In genomic region chr13:100434010-100434763, GRCh38 we compare ENCODE assay signal across 8 cellular contexts.
DNase-seq lines count a peak whose midpoint lies in the region; ATAC-seq, FAIRE-seq and TF ChIP-seq lines count a peak whose summit lies in the region.

No MANE protein-coding gene starts in this region.

- ATAC-seq in GM18520 (IDR thresholded peaks at IDR 0.05; ENCODE audit: unreplicated experiment) = peak; percentile 93
- ATAC-seq in HG02623 (IDR thresholded peaks at IDR 0.05; ENCODE audit: unreplicated experiment) = peak; percentile 94
- ATAC-seq in right lobe of liver = peak; percentile 40 to 59 (median 42)

- H3K9me3 ChIP-seq in right lobe of liver (no peaks in the 10 kb centered on the region), HAP-1 (no peaks in the 10 kb centered on the region)

- H3K4me1 ChIP-seq in right lobe of liver = peaks cover 0 to 23% (median 4%) of the 10 kb centered on the region in 4 donors
- H3K4me1 ChIP-seq in HAP-1 = no peaks in the 10 kb centered on the region

- H3K4me3 ChIP-seq in right lobe of liver = no peak overlapping the region
- no peak overlapping the region for H3K4me3 ChIP-seq in HAP-1

- in situ Hi-C loops in HAP-1 (cut with MboI; ENCODE audit: low sequenced_read_pairs) = no loop called here

- no peaks in the 10 kb centered on the region for H3K27me3 ChIP-seq in right lobe of liver
- H3K27me3 ChIP-seq in HAP-1 (ENCODE audit: low read depth) = no peaks in the 10 kb centered on the region

- TF ChIP-seq POLR2A in right lobe of liver (IDR thresholded peaks at IDR 0.05) = no peak

- intact Hi-C loops in right lobe of liver (cut with DNase I) = no loop called here

- TF ChIP-seq CTCF in right lobe of liver (IDR thresholded peaks at IDR 0.05) (no peak), D721Med (IDR thresholded peaks at IDR 0.05; ENCODE audit: insufficient read depth, missing control alignments) (no peak)

- peaks cover 0 to 7% (median 2%) of the 10 kb centered on the region in 4 donors for H3K36me3 ChIP-seq in right lobe of liver
- H3K36me3 ChIP-seq in HAP-1 (replicated peaks) = no peaks in the 10 kb centered on the region

- peak overlapping the region in 1 of 3 donors; percentile 13 for H3K27ac ChIP-seq in right lobe of liver

- 36% methylated on average over 4 of the region's 5 CpGs for WGBS in right lobe of liver (ENCODE audit: insufficient coverage, low coverage, low lambda C conversion rate, missing lambda C conversion rate)

- DNase-seq in RPMI7951 (ENCODE audit: low read depth) = peak; percentile 64
- peak in 1 of 3 donors; percentile 67 for DNase-seq in right lobe of liver
- no peak for DNase-seq in D721Med (ENCODE audit: insufficient read length, low spot score)
- no peak for DNase-seq in SIG-M5 (lab: John Stamatoyannopoulos, UW)
- DNase-seq in HAP-1 (ENCODE audit: low spot score in 2 of 2) = no peak
- no peak for DNase-seq in NCI-H187 (lab: John Stamatoyannopoulos, UW)

- no peak for FAIRE-seq in D721Med (lab: Jason Lieb, UNC)

Comparison
In these comparisons a context has a peak if more than half of its experiments do, and no peak if none do; other contexts are left out.
1. ATAC-seq: peak in every context shown above with its lines; median percentile 94 in HG02623; 93 in GM18520; 42 in right lobe of liver.